Comparison of ENCODE assay signal across 25 cellular contexts in the genomic region with DNA sequence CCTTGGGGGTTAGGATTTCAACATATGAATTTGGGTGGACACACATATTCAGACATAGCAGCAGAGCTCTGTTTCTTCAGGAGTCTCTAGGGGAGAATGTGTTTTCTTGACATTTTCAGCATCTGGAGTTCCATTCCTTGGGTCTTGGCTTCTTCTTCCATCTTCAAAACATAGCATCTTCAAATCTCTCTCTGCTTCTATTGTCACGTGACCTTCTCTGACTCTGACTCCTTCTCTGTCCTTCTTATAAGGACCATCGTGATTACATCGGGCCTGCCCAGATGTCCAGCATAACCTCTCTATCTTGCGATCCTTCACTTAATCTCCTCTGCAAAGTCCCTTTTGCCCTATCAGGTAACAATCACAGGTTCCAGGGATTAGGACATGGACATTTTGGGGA.
"Had no signal": no experiment of that assay in that cellular context is flagged by ENCODE, and none has a peak within 500 bp of the region (broad histone marks: within the 10 kb centered on the region; RNA-seq: fewer than 3 reads in every experiment).

No MANE protein-coding gene starts in this region.

- H3K27me3 ChIP-seq: colonic mucosa, gastrocnemius medialis, left lung had no signal

- H3K9me3 ChIP-seq: colonic mucosa, esophagus squamous epithelium, gastrocnemius medialis, left lung, lower lobe of right lung, mucosa of descending colon had no signal

- DNase-seq: colonic mucosa; cortex of kidney; effector CD8-positive, alpha-beta T cell; effector memory CD8-positive, alpha-beta T cell; endodermal cell; erythroblast; esophagus squamous epithelium; foreskin fibroblast; foreskin melanocyte; gastrocnemius medialis; glutamatergic neuron; head of caudate nucleus; heart right ventricle; hippocampal formation; left cardiac atrium; left lung; left ventricle myocardium superior; lower lobe of right lung; mesenchymal stem cell; mucosa of descending colon had no signal

- FAIRE-seq: endometrium, islet of Langerhans, keratinocyte had no signal

- H3K36me3 ChIP-seq: colonic mucosa, esophagus squamous epithelium, gastrocnemius medialis, heart right ventricle, left lung, lower lobe of right lung had no signal

- ATAC-seq: effector memory CD8-positive, alpha-beta T cell; esophagus mucosa; gastrocnemius medialis; heart right ventricle; left cardiac atrium; left lung; left ventricle myocardium superior; lower lobe of right lung; mucosa of descending colon had no signal

- H3K27ac ChIP-seq: colonic mucosa, epithelial cell of prostate, esophagus squamous epithelium, gastrocnemius medialis, heart right ventricle, left lung, lower lobe of right lung had no signal

- H3K4me1 ChIP-seq: colonic mucosa, gastrocnemius medialis, heart right ventricle, left lung, lower lobe of right lung had no signal

- H3K4me3 ChIP-seq: colonic mucosa, esophagus squamous epithelium, gastrocnemius medialis, heart right ventricle, left lung, lower lobe of right lung, mucosa of descending colon had no signal
